9 cellular contexts compared by ENCODE assay signal in the genomic region with DNA sequence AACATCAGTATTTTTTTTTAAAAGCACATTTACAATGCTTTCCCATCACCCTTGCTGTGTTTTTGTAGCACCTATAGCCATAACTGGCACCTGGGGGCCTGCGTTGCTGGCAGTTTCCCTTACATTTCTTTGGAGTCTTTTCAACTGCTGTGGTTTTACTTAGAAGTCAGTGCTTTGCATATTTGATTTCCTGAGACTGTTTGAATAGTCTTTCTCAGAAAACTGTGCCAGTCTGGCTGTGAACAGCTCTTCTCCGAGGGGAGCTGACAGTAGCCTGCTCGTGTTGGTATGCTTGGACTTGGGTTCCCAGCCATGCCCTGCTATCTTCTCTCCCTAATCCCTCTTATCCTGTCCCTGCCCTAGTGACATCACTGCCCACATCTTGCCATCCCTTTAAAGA.
DNase-seq lines count a peak whose midpoint lies in the region; ATAC-seq, FAIRE-seq and TF ChIP-seq lines count a peak whose summit lies in the region.
"Had no signal": no experiment of that assay in that cellular context is flagged by ENCODE, and none has a peak within 500 bp of the region (broad histone marks: within the 10 kb centered on the region; RNA-seq: fewer than 3 reads in every experiment).

No MANE protein-coding gene starts in this region.

- no peak overlapping the region for H3K4me3 ChIP-seq in HepG2 (replicated peaks in 1 of 3; ENCODE audit: insufficient read depth in 1 of 3, low read depth in 2 of 3, low read length in 3 of 3)
- no peak overlapping the region for H3K4me3 ChIP-seq in pancreas
- H3K4me3 ChIP-seq in gastroesophageal sphincter, result no peak overlapping the region

- no peaks in the 10 kb centered on the region for H4K20me1 ChIP-seq in HepG2 (ENCODE audit: insufficient read depth, low read length)

- no peaks in the 10 kb centered on the region for H3K79me2 ChIP-seq in HepG2 (ENCODE audit: insufficient read depth, low read length)

- no peaks in the 10 kb centered on the region for H3K27me3 ChIP-seq in HepG2 (ENCODE audit: control insufficient read depth in 1 of 2, insufficient read depth in 2 of 2, low read length in 2 of 2)
- no peaks in the 10 kb centered on the region for H3K27me3 ChIP-seq in pancreas
- H3K27me3 ChIP-seq in gastroesophageal sphincter, result peaks cover 7% of the 10 kb centered on the region

- peak; percentile 65 for ATAC-seq in GM18511 (IDR thresholded peaks at IDR 0.05; ENCODE audit: unreplicated experiment)
- peak; percentile 75 for ATAC-seq in HG03066 (IDR thresholded peaks at IDR 0.05; ENCODE audit: low read depth, unreplicated experiment)
- no peak for ATAC-seq in HepG2
- no peak for ATAC-seq in pancreas
- ATAC-seq in gastroesophageal sphincter, result no peak

- H3K9ac ChIP-seq in HepG2 (ENCODE audit: insufficient read depth, low read depth, low read length), result no peak overlapping the region

- H3K4me2 ChIP-seq in HepG2 (ENCODE audit: low read depth, low read length), result no peak overlapping the region

- no peak for FAIRE-seq in HepG2 (lab: Jason Lieb, UNC)
- no peak for FAIRE-seq in pancreas (lab: Jason Lieb, UNC)
- FAIRE-seq: endometrium had no signal

- peak; percentile 79 for DNase-seq in activated CD4-positive, alpha-beta T cell treated with anti-CD3 and anti-CD28 coated beads, Interleukin-2, amount 10 ng/mL, durations not matched to agents 7 days and 5 days
- DNase-seq in HepG2 (ENCODE audit: low spot score) (no peak), NCI-H2171 (lab: John Stamatoyannopoulos, UW) (no peak), pancreas (no peak), NCI-H1092 treated with DMSO at 0.1 percent for 48 hours (lab: John Stamatoyannopoulos, UW) (no peak)

- no peak overlapping the region for H2AFZ ChIP-seq in HepG2 (ENCODE audit: low read length)

- intact Hi-C loops in HepG2 (cut with micrococcal nuclease; ENCODE audit: unreplicated experiment) (no loop called here), pancreas (cut with DNase I) (loop anchor here in 1 of 3 donors (5.0 kb wide), 1 partner anchor 75 kb away; no protein-coding TSS in a partner anchor)

- no peaks in the 10 kb centered on the region for H3K27me3 Mint-ChIP-seq in activated CD4-positive, alpha-beta T cell treated with anti-CD3 and anti-CD28 coated beads, Interleukin-2, amount 10 ng/mL, durations not matched to agents 7 days and 5 days

- TF ChIP-seq CTCF in HepG2 (CRISPR knock-in tag; IDR thresholded peaks at IDR 0.05) (no peak), pancreas (IDR thresholded peaks at IDR 0.05) (no peak), gastroesophageal sphincter (IDR thresholded peaks at IDR 0.05) (no peak)

- no peak for TF ChIP-seq RAD21 in HepG2 (CRISPR knock-in tag; IDR thresholded peaks at IDR 0.05)

- no peak for TF ChIP-seq POLR2A in HepG2 (IDR thresholded peaks at IDR 0.05; ENCODE audit: insufficient read depth in 1 of 2, low read depth in 2 of 2, low read length in 2 of 2)
- TF ChIP-seq POLR2A in gastroesophageal sphincter (IDR thresholded peaks at IDR 0.05), result no peak

- H3K27ac ChIP-seq in HepG2 (ENCODE audit: extremely low read length, insufficient read depth, low read length) (no peak overlapping the region), pancreas (no peak overlapping the region), gastroesophageal sphincter (no peak overlapping the region)

- H3K9me3 ChIP-seq in HepG2 (ENCODE audit: low read length) (no peaks in the 10 kb centered on the region), pancreas (no peaks in the 10 kb centered on the region), gastroesophageal sphincter (no peaks in the 10 kb centered on the region)

- H3K36me3 Mint-ChIP-seq in activated CD4-positive, alpha-beta T cell treated with anti-CD3 and anti-CD28 coated beads, Interleukin-2, amount 10 ng/mL, durations not matched to agents 7 days and 5 days (ENCODE audit: low read depth), result peaks cover 77% of the 10 kb centered on the region

- POLR2A ChIA-PET in activated CD4-positive, alpha-beta T cell treated with anti-CD3 and anti-CD28 coated beads, Interleukin-2, amount 10 ng/mL, durations not matched to agents 7 days and 5 days (lab: Charles Lee), result interaction anchor here (1.4 to 2.0 kb wide), 3 partner anchors 20 to 81 kb away, joined by 3 to 21 read pairs (median 8); a partner anchor contains a TSS
- POLR2A ChIA-PET in HepG2 (lab: Yijun Ruan, JAX), result no interaction called here

- H3K36me3 ChIP-seq in HepG2 (replicated peaks in 1 of 2; ENCODE audit: control insufficient read depth in 1 of 2, insufficient read depth in 2 of 2, low read length in 2 of 2), result peaks cover 0 to 16% of the 10 kb centered on the region in 2 experiments; a peak in 3 of 5 replicates
- H3K36me3 ChIP-seq in pancreas, result no peaks in the 10 kb centered on the region
- no peaks in the 10 kb centered on the region for H3K36me3 ChIP-seq in gastroesophageal sphincter

- no peak for TF ChIP-seq EP300 in HepG2 (IDR thresholded peaks at IDR 0.05; ENCODE audit: low read depth in 2 of 2, low read length in 2 of 2)
- TF ChIP-seq EP300 in HepG2 (CRISPR knock-in tag; IDR thresholded peaks at IDR 0.05; ENCODE audit: borderline replicate concordance), result no peak
- no peak for TF ChIP-seq EP300 in gastroesophageal sphincter (IDR thresholded peaks at IDR 0.05)

- H3K4me1 Mint-ChIP-seq in activated CD4-positive, alpha-beta T cell treated with anti-CD3 and anti-CD28 coated beads, Interleukin-2, amount 10 ng/mL, durations not matched to agents 7 days and 5 days, result peaks cover 77% of the 10 kb centered on the region

- 94% methylated on average over 3 of the region's 3 CpGs for WGBS in HepG2 (ENCODE audit: low lambda C conversion rate)
- 60 to 68% methylated on average over 3 of the region's 3 CpGs for WGBS in pancreas, 2 donors
- 23 to 30% methylated on average over 2 to 3 of the region's 3 CpGs for WGBS in gastroesophageal sphincter (ENCODE audit: low coverage in 1 of 2), 2 donors

- H3K27ac Mint-ChIP-seq in activated CD4-positive, alpha-beta T cell treated with anti-CD3 and anti-CD28 coated beads, Interleukin-2, amount 10 ng/mL, durations not matched to agents 7 days and 5 days, result peak overlapping the region; percentile 96

- peaks cover 21% of the 10 kb centered on the region for H3K4me1 ChIP-seq in HepG2 (ENCODE audit: insufficient read depth, low read length)
- H3K4me1 ChIP-seq in pancreas, result no peaks in the 10 kb centered on the region
- no peaks in the 10 kb centered on the region for H3K4me1 ChIP-seq in gastroesophageal sphincter

- in situ Hi-C loops in HepG2 (cut with HindIII; ENCODE audit: extremely low pct_ligation_motif_present, low pct_unique_long_range_greater_than_20kb), result loop anchor here (25.0 kb wide), 1 partner anchor 320 kb away; a partner anchor contains a TSS

- CTCF ChIA-PET in activated CD4-positive, alpha-beta T cell treated with anti-CD3 and anti-CD28 coated beads, Interleukin-2, amount 10 ng/mL, durations not matched to agents 7 days and 5 days (lab: Charles Lee), result interaction anchor here (0.8 to 4.4 kb wide), 7 partner anchors 11 to 161 kb away, joined by 3 to 28 read pairs (median 3); no protein-coding TSS in a partner anchor
- CTCF ChIA-PET in HepG2 (lab: Yijun Ruan, JAX; ENCODE audit: low intra/inter-chr PET ratio, low total read pairs), result no interaction called here

- peak overlapping the region; percentile 78 for H3K4me3 Mint-ChIP-seq in activated CD4-positive, alpha-beta T cell treated with anti-CD3 and anti-CD28 coated beads, Interleukin-2, amount 10 ng/mL, durations not matched to agents 7 days and 5 days

- TSS peak; percentile 35 for BruUV-seq in HepG2 (replicated peaks; lab: Mats Ljungman, UMichigan)

- H3K9me3 Mint-ChIP-seq in activated CD4-positive, alpha-beta T cell treated with anti-CD3 and anti-CD28 coated beads, Interleukin-2, amount 10 ng/mL, durations not matched to agents 7 days and 5 days, result peaks cover 5% of the 10 kb centered on the region

TF ChIP-seq in HepG2, 621 proteins besides CTCF, POLR2A, EP300 and RAD21:
- TF ChIP-seq MTA3 (CRISPR knock-in tag; IDR thresholded peaks at IDR 0.05) (no peak), HNRNPLL (IDR thresholded peaks at IDR 0.05; ENCODE audit: low read depth, low read length, poor library complexity, severe bottlenecking) (no peak), SMC3 (IDR thresholded peaks at IDR 0.05; ENCODE audit: low read length) (no peak), CBX1 (IDR thresholded peaks at IDR 0.05; ENCODE audit: low read depth) (no peak), ARHGAP35 (CRISPR knock-in tag; IDR thresholded peaks at IDR 0.05; ENCODE audit: borderline replicate concordance) (no peak), ZNF556 (CRISPR knock-in tag; IDR thresholded peaks at IDR 0.05; ENCODE audit: borderline replicate concordance) (no peak), YEATS4 (CRISPR knock-in tag; IDR thresholded peaks at IDR 0.05; ENCODE audit: borderline replicate concordance) (no peak), ZNF496 (CRISPR knock-in tag; IDR thresholded peaks at IDR 0.05; ENCODE audit: insufficient replicate concordance) (no peak), ZNF790 (CRISPR knock-in tag; IDR thresholded peaks at IDR 0.05; ENCODE audit: borderline replicate concordance) (no peak), ATF1 (CRISPR knock-in tag; IDR thresholded peaks at IDR 0.05) (no peak), AGO2 (optimal IDR thresholded peaks at IDR 0.05; ENCODE audit: low read depth, low read length) (no peak), MLLT10 (CRISPR knock-in tag; IDR thresholded peaks at IDR 0.05) (no peak), SRY (CRISPR knock-in tag; IDR thresholded peaks at IDR 0.05) (no peak), RFXANK (CRISPR knock-in tag; IDR thresholded peaks at IDR 0.05) (no peak), CHD2 (IDR thresholded peaks at IDR 0.05; ENCODE audit: low read depth, low read length) (no peak), ZNF768 (CRISPR knock-in tag; IDR thresholded peaks at IDR 0.05) (no peak), PCBP1 (IDR thresholded peaks at IDR 0.05; ENCODE audit: borderline replicate concordance, low read depth, low read length) (no peak), SPEN (CRISPR knock-in tag; IDR thresholded peaks at IDR 0.05; ENCODE audit: low read depth) (no peak)
- TF ChIP-seq, protein P1, sequence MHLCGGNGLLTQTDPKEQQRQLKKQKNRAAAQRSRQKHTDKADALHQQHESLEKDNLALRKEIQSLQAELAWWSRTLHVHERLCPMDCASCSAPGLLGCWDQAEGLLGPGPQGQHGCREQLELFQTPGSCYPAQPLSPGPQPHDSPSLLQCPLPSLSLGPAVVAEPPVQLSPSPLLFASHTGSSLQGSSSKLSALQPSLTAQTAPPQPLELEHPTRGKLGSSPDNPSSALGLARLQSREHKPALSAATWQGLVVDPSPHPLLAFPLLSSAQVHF (CRISPR knock-in tag; IDR thresholded peaks at IDR 0.05), result no peak

Comparison
In these comparisons a context has a peak if more than half of its experiments do, and no peak if none do; other contexts are left out.
1. ATAC-seq: peak in GM18511 (single experiment) and HG03066 (single experiment); none in HepG2 (single experiment), pancreas (0 of 4) and gastroesophageal sphincter (single experiment).